13 cellular contexts compared by ENCODE assay signal in the genomic region with DNA sequence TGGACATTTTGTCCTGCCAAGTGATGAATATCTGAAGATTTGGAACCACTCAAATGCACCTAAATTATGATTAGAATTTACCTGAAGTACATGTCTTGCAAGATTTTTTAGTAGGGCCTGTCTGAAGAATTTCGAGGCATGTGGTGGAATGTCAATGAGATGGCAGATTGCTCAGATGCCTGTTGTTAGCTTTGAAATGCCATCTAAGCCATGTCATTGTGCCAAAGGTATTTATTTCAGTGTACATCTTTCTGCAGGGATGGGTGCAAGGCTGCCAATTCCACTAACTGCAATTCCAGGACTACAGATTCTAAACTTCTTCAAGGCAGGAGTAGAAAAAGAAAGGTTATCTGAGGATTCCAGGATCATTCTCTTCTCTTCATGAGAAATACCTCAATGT. TPM values are rescaled to one million over a fixed set of nuclear protein-coding genes. Genes with fewer than 3 reads are reported as not detected.
DNase-seq lines count a peak whose midpoint lies in the region; ATAC-seq and TF ChIP-seq lines count a peak whose summit lies in the region.
"Had no signal": no experiment of that assay in that cellular context is flagged by ENCODE, and none has a peak within 500 bp of the region (broad histone marks: within the 10 kb centered on the region; RNA-seq: fewer than 3 reads in every experiment).

No MANE protein-coding gene starts in this region.

- H3K14ac ChIP-seq in trophoblast cell (ENCODE audit: low read length) = no peak overlapping the region

- BruUV-seq in PC-9 (replicated peaks; lab: Mats Ljungman, UMichigan) = no TSS peak

- peak overlapping the region; percentile 26 for H3K27ac ChIP-seq in PC-9
- H3K27ac ChIP-seq in trophoblast cell (ENCODE audit: low read depth, low read length) = no peak overlapping the region
- no peak overlapping the region for H3K27ac ChIP-seq in upper lobe of right lung
- H3K27ac ChIP-seq: BLaER1 treated with 17β-estradiol and CSF1 and Interleukin-3, amounts not matched to agents 10 nM and 100 nM had no signal

- POLR2A ChIA-PET in PC-9 (lab: Charles Lee; ENCODE audit: unreplicated experiment) = interaction anchor here (0.6 to 0.7 kb wide), 2 partner anchors 67 to 156 kb away, joined by 3 read pairs; no protein-coding TSS in a partner anchor

- H4K20me1 ChIP-seq in PC-9 (ENCODE audit: insufficient read depth) = no peaks in the 10 kb centered on the region
- H4K20me1 ChIP-seq: BLaER1 treated with 17β-estradiol and CSF1 and Interleukin-3, amounts not matched to agents 10 nM and 100 nM had no signal

- no peak overlapping the region for H2BK5ac ChIP-seq in trophoblast cell (ENCODE audit: low read depth, low read length, poor library complexity)

- no peaks in the 10 kb centered on the region for H3K9me2 ChIP-seq in PC-9 (ENCODE audit: insufficient read depth)

- DNase-seq in PC-9 (peak; percentile 49 to 91), kidney tubule cell (ENCODE audit: low spot score) (peak; percentile 48), trophoblast cell (peak; percentile 71 to 93), upper lobe of right lung (no peak), DMS 273 treated with DMSO at 0.1 percent for 48 hours (lab: John Stamatoyannopoulos, UW) (no peak), cardiac septum (ENCODE audit: low spot score) (no peak)
- DNase-seq: ACHN; CD4-positive, CD25-positive, alpha-beta regulatory T cell; GOT3 had no signal

- H3K9me3 ChIP-seq in PC-9 (ENCODE audit: insufficient read depth, low read depth) = no peaks in the 10 kb centered on the region
- H3K9me3 ChIP-seq in trophoblast cell (ENCODE audit: insufficient read depth, low read depth, low read length) = no peaks in the 10 kb centered on the region
- no peaks in the 10 kb centered on the region for H3K9me3 ChIP-seq in upper lobe of right lung
- H3K9me3 ChIP-seq: BLaER1 treated with 17β-estradiol and CSF1 and Interleukin-3, amounts not matched to agents 10 nM and 100 nM; HAP-1 had no signal

- H4K12ac ChIP-seq in trophoblast cell (ENCODE audit: low read depth, low read length) = no peak overlapping the region

- H3K79me2 ChIP-seq in PC-9 (ENCODE audit: low read depth) = no peaks in the 10 kb centered on the region
- H3K79me2 ChIP-seq in trophoblast cell (ENCODE audit: control insufficient read depth, insufficient read depth, low read length, poor library complexity) = no peaks in the 10 kb centered on the region

- intact Hi-C loops in PC-9 (cut with micrococcal nuclease; ENCODE audit: unreplicated experiment) = loop anchor here (1.0 kb wide), 1 partner anchor 79 kb away; no protein-coding TSS in a partner anchor
- intact Hi-C loops in upper lobe of right lung (cut with DNase I) = no loop called here
- intact Hi-C loops in cardiac septum (cut with DNase I) = no loop called here

- H3K4me3 ChIP-seq in PC-9 (no peak overlapping the region), trophoblast cell (ENCODE audit: low read depth, low read length) (no peak overlapping the region), upper lobe of right lung (no peak overlapping the region)
- H3K4me3 ChIP-seq: BLaER1 treated with 17β-estradiol and CSF1 and Interleukin-3, amounts not matched to agents 10 nM and 100 nM; GM12878; HAP-1 had no signal

- H4K91ac ChIP-seq in trophoblast cell (ENCODE audit: low read depth, low read length) = no peak overlapping the region

- H3K27me3 ChIP-seq in PC-9 (ENCODE audit: insufficient read depth, low read depth) = no peaks in the 10 kb centered on the region
- no peaks in the 10 kb centered on the region for H3K27me3 ChIP-seq in trophoblast cell (ENCODE audit: insufficient read depth, low read length)
- no peaks in the 10 kb centered on the region for H3K27me3 ChIP-seq in upper lobe of right lung
- H3K27me3 ChIP-seq: BLaER1 treated with 17β-estradiol and CSF1 and Interleukin-3, amounts not matched to agents 10 nM and 100 nM had no signal

- no peaks in the 10 kb centered on the region for H3K79me1 ChIP-seq in trophoblast cell (ENCODE audit: low read length)

- H3K9ac ChIP-seq in trophoblast cell (ENCODE audit: low read length) = no peak overlapping the region
- H3K9ac ChIP-seq: BLaER1 treated with 17β-estradiol and CSF1 and Interleukin-3, amounts not matched to agents 10 nM and 100 nM had no signal

- CTCF ChIA-PET in PC-9 (lab: Charles Lee) = interaction anchor here (0.6 to 1.1 kb wide), 3 partner anchors 63 to 607 kb away, joined by 3 to 4 read pairs (median 3); no protein-coding TSS in a partner anchor

- no peak overlapping the region for H3K18ac ChIP-seq in trophoblast cell (ENCODE audit: low read length)

- H4K8ac ChIP-seq in trophoblast cell (ENCODE audit: low read depth, low read length) = no peak overlapping the region

- TF ChIP-seq CTCF in PC-9 (conservative IDR thresholded peaks at IDR 0.05) = no peak
- TF ChIP-seq CTCF in upper lobe of right lung (IDR thresholded peaks at IDR 0.05) = no peak

- H3K4me2 ChIP-seq in PC-9 = peak overlapping the region; percentile 21; the same call in 1 of the 2 replicates
- no peak overlapping the region for H3K4me2 ChIP-seq in trophoblast cell (ENCODE audit: low read length)
- H3K4me2 ChIP-seq: BLaER1 treated with 17β-estradiol and CSF1 and Interleukin-3, amounts not matched to agents 10 nM and 100 nM had no signal

- H3K23ac ChIP-seq in trophoblast cell (ENCODE audit: low read length) = no peak overlapping the region

- ATAC-seq in upper lobe of right lung = peak; percentile 83
- no peak for ATAC-seq in GM19351 (IDR thresholded peaks at IDR 0.05; ENCODE audit: unreplicated experiment)
- ATAC-seq: GM12878 had no signal

- peaks cover 4% of the 10 kb centered on the region; the same call in 1 of the 2 replicates for H3F3A ChIP-seq in PC-9 (ENCODE audit: insufficient read depth, low read depth)

- H2AFZ ChIP-seq in PC-9 = no peak overlapping the region
- H2AFZ ChIP-seq in trophoblast cell (ENCODE audit: insufficient read depth, low read length, poor library complexity) = no peak overlapping the region

- no peak overlapping the region for H2AK5ac ChIP-seq in trophoblast cell (ENCODE audit: low read length)

- H2BK12ac ChIP-seq in trophoblast cell (ENCODE audit: low read length) = no peak overlapping the region

- no CpG with 5 or more reads among the region's 1 CpG for WGBS in trophoblast cell (ENCODE audit: extremely low coverage, insufficient coverage, insufficient read length)

- H3K4me1 ChIP-seq in PC-9 (replicated peaks; ENCODE audit: insufficient read depth) = peaks cover 35% of the 10 kb centered on the region
- H3K4me1 ChIP-seq in trophoblast cell (ENCODE audit: control insufficient read depth in 1 of 2, insufficient read depth in 2 of 2, low read length in 2 of 2) = peaks cover 0 to 2% of the 10 kb centered on the region in 2 experiments
- H3K4me1 ChIP-seq in upper lobe of right lung = no peaks in the 10 kb centered on the region
- H3K4me1 ChIP-seq: HAP-1 had no signal

- H3K4ac ChIP-seq in trophoblast cell (ENCODE audit: low read depth, low read length) = no peak overlapping the region

- H3K36me3 ChIP-seq in PC-9 (ENCODE audit: low read depth) (no peaks in the 10 kb centered on the region), trophoblast cell (ENCODE audit: control insufficient read depth in 1 of 2, insufficient read depth in 2 of 2, low read length in 2 of 2) (no peaks in the 10 kb centered on the region), upper lobe of right lung (no peaks in the 10 kb centered on the region)
- H3K36me3 ChIP-seq: BLaER1 treated with 17β-estradiol and CSF1 and Interleukin-3, amounts not matched to agents 10 nM and 100 nM; HAP-1 had no signal

- no peak overlapping the region for H2BK120ac ChIP-seq in trophoblast cell (ENCODE audit: insufficient read depth, low read length, poor library complexity)

RNA-seq across cellular contexts. Expression of a gene that starts 9.1 kb away (rescaled TPM):
- total RNA-seq in PC-9 (2021) = 51.6 and 53.5 TPM in 2 replicates
- 39.2 and 40.9 TPM in 2 replicates for polyA plus RNA-seq in trophoblast cell (2013)
- total RNA-seq in upper lobe of right lung = 132 TPM
- 14.8 TPM for total RNA-seq in cardiac septum

Comparison
In these comparisons a context has a peak if more than half of its experiments do, and no peak if none do; other contexts are left out.
1. DNase-seq: peak in PC-9 (2 of 2), kidney tubule cell (single experiment) and trophoblast cell (2 of 2); none in upper lobe of right lung (single experiment), DMS 273 treated with DMSO at 0.1 percent for 48 hours (single experiment) and cardiac septum (single experiment).